Comparison of ENCODE assay signal across 17 cellular contexts in the genomic region with DNA sequence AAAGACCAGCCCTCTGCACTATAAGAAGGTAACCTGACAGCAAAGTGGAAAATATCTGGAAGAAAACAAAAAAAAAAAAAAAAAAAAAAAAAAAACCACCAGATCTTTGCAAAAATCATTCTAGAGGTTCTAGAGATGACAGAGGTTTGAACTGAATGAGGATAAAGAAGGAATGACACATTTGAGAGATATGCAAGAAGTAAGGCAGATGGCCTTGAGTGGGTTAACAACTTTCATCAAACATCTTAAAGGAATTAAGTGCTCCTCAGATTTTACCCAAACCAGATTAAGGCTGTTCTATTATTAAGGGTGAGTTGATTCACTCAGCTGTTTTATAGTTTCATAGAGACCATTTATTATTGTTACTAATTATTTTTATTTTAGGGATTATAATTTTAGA.
DNase-seq lines count a peak whose midpoint lies in the region; FAIRE-seq and TF ChIP-seq lines count a peak whose summit lies in the region.
"Had no signal": no experiment of that assay in that cellular context is flagged by ENCODE, and none has a peak within 500 bp of the region (broad histone marks: within the 10 kb centered on the region; RNA-seq: fewer than 3 reads in every experiment).

No MANE protein-coding gene starts in this region.

- no peak overlapping the region for H3K9ac ChIP-seq in smooth muscle cell (ENCODE audit: low read depth)

- H3K9me3 ChIP-seq in smooth muscle cell (replicated peaks; ENCODE audit: low read depth), result no peaks in the 10 kb centered on the region
- H3K9me3 ChIP-seq: BE2C had no signal

- no peak overlapping the region for H3K4me3 ChIP-seq in smooth muscle cell

- peak; percentile 4 for FAIRE-seq in endometrium (lab: Jason Lieb, UNC)
- FAIRE-seq: GM18507, H54, HepG2, HTR-8/SVneo had no signal

- H3K4me1 ChIP-seq in smooth muscle cell (ENCODE audit: low read depth), result peaks cover 44% of the 10 kb centered on the region
- H3K4me1 ChIP-seq: BE2C had no signal

- H3F3A ChIP-seq in smooth muscle cell (ENCODE audit: low read depth), result peaks cover 11% of the 10 kb centered on the region

- no peaks in the 10 kb centered on the region for H3K79me2 ChIP-seq in smooth muscle cell (ENCODE audit: low read depth)

- H4K20me1 ChIP-seq in smooth muscle cell (ENCODE audit: low read depth), result no peaks in the 10 kb centered on the region

- no peak overlapping the region for H2AFZ ChIP-seq in smooth muscle cell (ENCODE audit: low read depth)

- peak; percentile 29 for DNase-seq in EH (ENCODE audit: low read depth)
- peak; percentile 83 for DNase-seq in NCI-H524 treated with DMSO at 0.1 percent for 48 hours (lab: John Stamatoyannopoulos, UW)
- no peak for DNase-seq in smooth muscle cell (lab: John Stamatoyannopoulos, UW; ENCODE audit: unreplicated experiment)
- no peak for DNase-seq in stimulated activated CD4-positive, alpha-beta T cell treated with anti-CD3 and anti-CD28 coated beads, Interleukin-4, amount 100 ng/mL, for 24 hours
- no peak for DNase-seq in DMS153 treated with DMSO at 0.1 percent for 48 hours (lab: John Stamatoyannopoulos, UW; ENCODE audit: unreplicated experiment)
- DNase-seq in dermis blood vessel endothelial cell, result no peak
- DNase-seq: BE2C; CD8-positive, alpha-beta T cell; COR-L47; DMS153; DND-41 had no signal

- TF ChIP-seq CTCF in smooth muscle cell (IDR thresholded peaks at IDR 0.05; ENCODE audit: borderline replicate concordance, insufficient read depth, poor library complexity, severe bottlenecking), result no peak

- peak overlapping the region; percentile 90 for H3K27ac ChIP-seq in smooth muscle cell (ENCODE audit: low read depth)
- H3K27ac ChIP-seq: C4-2B had no signal

- no peaks in the 10 kb centered on the region for H3K36me3 ChIP-seq in smooth muscle cell (ENCODE audit: low read depth)
- H3K36me3 ChIP-seq: BE2C had no signal

- H3K27me3 ChIP-seq in smooth muscle cell (ENCODE audit: low read depth), result no peaks in the 10 kb centered on the region

- no peak overlapping the region for H3K4me2 ChIP-seq in smooth muscle cell

Comparison
In these comparisons a context has a peak if more than half of its experiments do, and no peak if none do; other contexts are left out.
1. DNase-seq: peak in EH (single experiment) and NCI-H524 treated with DMSO at 0.1 percent for 48 hours (single experiment); none in smooth muscle cell (single experiment), stimulated activated CD4-positive, alpha-beta T cell treated with anti-CD3 and anti-CD28 coated beads, Interleukin-4, amount 100 ng/mL, for 24 hours (single experiment), DMS153 treated with DMSO at 0.1 percent for 48 hours (single experiment) and dermis blood vessel endothelial cell (single experiment).